ENCODE assay signal across 8 cellular contexts in the genomic region with DNA sequence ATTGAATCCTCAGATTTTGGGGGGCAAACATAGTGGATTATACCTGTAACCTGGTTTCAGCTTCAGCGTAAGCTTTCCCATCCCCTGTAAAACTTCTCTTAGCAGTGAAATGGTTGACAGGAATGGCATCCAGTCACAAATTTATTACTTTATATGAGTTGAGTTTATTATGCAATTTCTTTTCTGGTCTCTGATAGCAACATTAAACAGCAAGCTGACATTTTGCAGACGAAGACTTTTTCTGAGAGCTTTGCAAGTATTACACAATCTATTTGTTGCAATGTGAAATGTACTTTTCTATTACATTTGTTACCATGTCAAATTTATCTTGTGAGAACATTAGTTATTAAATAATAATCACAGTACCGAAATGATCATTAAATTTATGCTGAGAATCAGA.
DNase-seq lines count a peak whose midpoint lies in the region; ATAC-seq lines count a peak whose summit lies in the region.

No MANE protein-coding gene starts in this region.

- no peak overlapping the region for H3K27ac ChIP-seq in stomach smooth muscle (ENCODE audit: low read length)

- ATAC-seq in activated T-cell treated with anti-CD3 and anti-CD28 coated beads, Interleukin-2, amount 50 U/mL, for 4 hours = no peak

- no peaks in the 10 kb centered on the region for H3K27me3 Mint-ChIP-seq in activated T-cell treated with anti-CD3 and anti-CD28 coated beads, Interleukin-2, amount 50 U/mL, for 4 hours (ENCODE audit: low read depth)
- peaks cover 5% of the 10 kb centered on the region for H3K27me3 Mint-ChIP-seq in activated T-helper 2 cell treated with anti-CD3 and anti-CD28 coated beads, Interferon-gamma antibody, Interleukin-2, Interleukin-4, amounts not matched to agents 10 μg/mL and 5 μg/mL and 100 μg/mL, durations not matched to agents 14 hours and 24 hours and 36 hours (ENCODE audit: low read depth)
- peaks cover 3 to 9% (median 7%) of the 10 kb centered on the region in 3 donors for H3K27me3 Mint-ChIP-seq in immature natural killer cell (ENCODE audit: low read depth in 3 of 3)

- no peaks in the 10 kb centered on the region for H3K4me1 ChIP-seq in stomach smooth muscle (ENCODE audit: control insufficient read depth, insufficient read depth, low read length)

- no peaks in the 10 kb centered on the region for H3K36me3 ChIP-seq in stomach smooth muscle (ENCODE audit: control insufficient read depth in 2 of 2, insufficient read depth in 2 of 2, low read length in 2 of 2)

- no peak for DNase-seq in activated T-cell treated with anti-CD3 and anti-CD28 coated beads, Interleukin-2, amount 50 U/mL, for 4 hours
- DNase-seq in activated T-cell treated with anti-CD3 and anti-CD28 coated beads for 4 hours (no peak), immature natural killer cell (no peak), RKO (ENCODE audit: low spot score) (no peak), NCI-H1417 (lab: John Stamatoyannopoulos, UW) (no peak), T1000 (lab: John Stamatoyannopoulos, UW) (no peak)
- no peak for DNase-seq in activated T-helper 2 cell treated with anti-CD3 and anti-CD28 coated beads, Interferon-gamma antibody, Interleukin-2, Interleukin-4, amounts not matched to agents 10 μg/mL and 5 μg/mL and 100 μg/mL, durations not matched to agents 14 hours and 24 hours and 36 hours (ENCODE audit: low spot score)

- H3K4me1 Mint-ChIP-seq in activated T-cell treated with anti-CD3 and anti-CD28 coated beads, Interleukin-2, amount 50 U/mL, for 4 hours (ENCODE audit: low read depth) = peaks cover 25% of the 10 kb centered on the region
- peaks cover 18% of the 10 kb centered on the region for H3K4me1 Mint-ChIP-seq in activated T-helper 2 cell treated with anti-CD3 and anti-CD28 coated beads, Interferon-gamma antibody, Interleukin-2, Interleukin-4, amounts not matched to agents 10 μg/mL and 5 μg/mL and 100 μg/mL, durations not matched to agents 14 hours and 24 hours and 36 hours (ENCODE audit: low read depth)
- peaks cover 8 to 20% of the 10 kb centered on the region in 2 donors for H3K4me1 Mint-ChIP-seq in immature natural killer cell

- H3K9me3 Mint-ChIP-seq in activated T-cell treated with anti-CD3 and anti-CD28 coated beads, Interleukin-2, amount 50 U/mL, for 4 hours = no peaks in the 10 kb centered on the region
- H3K9me3 Mint-ChIP-seq in activated T-helper 2 cell treated with anti-CD3 and anti-CD28 coated beads, Interferon-gamma antibody, Interleukin-2, Interleukin-4, amounts not matched to agents 10 μg/mL and 5 μg/mL and 100 μg/mL, durations not matched to agents 14 hours and 24 hours and 36 hours = no peaks in the 10 kb centered on the region
- H3K9me3 Mint-ChIP-seq in immature natural killer cell = no peaks in the 10 kb centered on the region

- no peaks in the 10 kb centered on the region for H3K9me3 ChIP-seq in stomach smooth muscle (ENCODE audit: control insufficient read depth in 2 of 2, low read length in 2 of 2)

- H3K9ac ChIP-seq in stomach smooth muscle (ENCODE audit: low read length in 2 of 2) = no peak overlapping the region

- peak overlapping the region; percentile 99 for H3K4me3 Mint-ChIP-seq in activated T-cell treated with anti-CD3 and anti-CD28 coated beads, Interleukin-2, amount 50 U/mL, for 4 hours
- peak overlapping the region; percentile 92 for H3K4me3 Mint-ChIP-seq in activated T-helper 2 cell treated with anti-CD3 and anti-CD28 coated beads, Interferon-gamma antibody, Interleukin-2, Interleukin-4, amounts not matched to agents 10 μg/mL and 5 μg/mL and 100 μg/mL, durations not matched to agents 14 hours and 24 hours and 36 hours (ENCODE audit: low read depth)
- peak overlapping the region in 3 of 5 donors; percentile 58 to 94 (median 93) for H3K4me3 Mint-ChIP-seq in immature natural killer cell

- no peak overlapping the region for H3K27ac Mint-ChIP-seq in activated T-helper 2 cell treated with anti-CD3 and anti-CD28 coated beads, Interferon-gamma antibody, Interleukin-2, Interleukin-4, amounts not matched to agents 10 μg/mL and 5 μg/mL and 100 μg/mL, durations not matched to agents 14 hours and 24 hours and 36 hours
- peak overlapping the region in 5 of 6 donors; percentile 54 to 99 (median 65) for H3K27ac Mint-ChIP-seq in immature natural killer cell

- peaks cover 0 to 2% of the 10 kb centered on the region in 2 donors for H3K27me3 ChIP-seq in stomach smooth muscle (ENCODE audit: control insufficient read depth in 1 of 2, insufficient read depth in 2 of 2, low read length in 2 of 2)

- H3K4me3 ChIP-seq in stomach smooth muscle (ENCODE audit: low read length in 2 of 2) = peak overlapping the region; percentile 82 to 87

- H3K36me3 Mint-ChIP-seq in activated T-cell treated with anti-CD3 and anti-CD28 coated beads, Interleukin-2, amount 50 U/mL, for 4 hours (ENCODE audit: insufficient read depth) = peaks cover 3% of the 10 kb centered on the region
- peaks cover 8% of the 10 kb centered on the region for H3K36me3 Mint-ChIP-seq in activated T-helper 2 cell treated with anti-CD3 and anti-CD28 coated beads, Interferon-gamma antibody, Interleukin-2, Interleukin-4, amounts not matched to agents 10 μg/mL and 5 μg/mL and 100 μg/mL, durations not matched to agents 14 hours and 24 hours and 36 hours (ENCODE audit: low read depth)
- peaks cover 0 to 7% (median 0%) of the 10 kb centered on the region in 3 donors for H3K36me3 Mint-ChIP-seq in immature natural killer cell

- intact Hi-C loops in activated T-helper 2 cell treated with anti-CD3 and anti-CD28 coated beads, Interferon-gamma antibody, Interleukin-2, Interleukin-4, amounts not matched to agents 10 μg/mL and 5 μg/mL and 100 μg/mL, durations not matched to agents 14 hours and 24 hours and 36 hours (cut with micrococcal nuclease) = loop anchor here (1.0 to 10.0 kb wide), 2 partner anchors 91 to 163 kb away; a partner anchor contains a TSS
